In genomic region chr10:810351-810846, GRCh38 we compare ENCODE assay signal across 8 cellular contexts.
DNase-seq lines count a peak whose midpoint lies in the region; ATAC-seq and TF ChIP-seq lines count a peak whose summit lies in the region.

No MANE protein-coding gene starts in this region.

- H3K27me3 Mint-ChIP-seq in nephron (ENCODE audit: low read depth), result no peaks in the 10 kb centered on the region

- no peak overlapping the region for H3K27ac ChIP-seq in gastrocnemius medialis
- H3K27ac ChIP-seq in mesenchymal stem cell (ENCODE audit: low read length, poor library complexity, severe bottlenecking), result no peak overlapping the region
- no peak overlapping the region for H3K27ac ChIP-seq in vagina

- H2AFZ ChIP-seq in mesenchymal stem cell (ENCODE audit: low read depth, low read length), result no peak overlapping the region

- no peak overlapping the region for H3K4me2 ChIP-seq in mesenchymal stem cell (ENCODE audit: low read length, poor library complexity, severe bottlenecking)

- H3K79me1 ChIP-seq in mesenchymal stem cell (replicated peaks; ENCODE audit: low read length, poor library complexity, severe bottlenecking), result peaks cover 47% of the 10 kb centered on the region

- no peak overlapping the region for H2AK5ac ChIP-seq in mesenchymal stem cell (ENCODE audit: low read length, severe bottlenecking)

- H3K27ac Mint-ChIP-seq in nephron, result no peak overlapping the region

- no peak overlapping the region for H3K14ac ChIP-seq in mesenchymal stem cell (ENCODE audit: low read length in 2 of 2)

- H3K23ac ChIP-seq in mesenchymal stem cell (ENCODE audit: low read length in 2 of 2), result no peak overlapping the region

- H4K8ac ChIP-seq in mesenchymal stem cell (ENCODE audit: low read length), result no peak overlapping the region

- no peak overlapping the region for H2BK15ac ChIP-seq in mesenchymal stem cell (ENCODE audit: low read depth, poor library complexity, severe bottlenecking)

- no peak overlapping the region for H3K9ac ChIP-seq in mesenchymal stem cell (ENCODE audit: low read length)

- H3K4me3 ChIP-seq in GM12864 (ENCODE audit: low read depth, low read length), result no peak overlapping the region
- no peak overlapping the region for H3K4me3 ChIP-seq in gastrocnemius medialis
- H3K4me3 ChIP-seq in mesenchymal stem cell (ENCODE audit: insufficient read depth in 1 of 2, low read depth in 1 of 2, low read length in 2 of 2), result no peak overlapping the region
- no peak overlapping the region for H3K4me3 ChIP-seq in vagina

- H3K9me3 ChIP-seq in gastrocnemius medialis (no peaks in the 10 kb centered on the region), mesenchymal stem cell (ENCODE audit: control insufficient read depth, low read length) (no peaks in the 10 kb centered on the region), vagina (no peaks in the 10 kb centered on the region)

- H3K36me3 Mint-ChIP-seq in nephron (ENCODE audit: low read depth), result peaks cover 67% of the 10 kb centered on the region

- no peak overlapping the region for H3K4me3 Mint-ChIP-seq in nephron

- DNase-seq in GM12864 (ENCODE audit: low read depth) (no peak), NCI-H146 (lab: John Stamatoyannopoulos, UW) (peak; percentile 61), ecto neural progenitor cell (ENCODE audit: low spot score) (peak; percentile 56), HPDE6-E6E7 (ENCODE audit: extremely low spot score) (no peak), gastrocnemius medialis (no peak), mesenchymal stem cell (no peak), vagina (ENCODE audit: extremely low spot score in 2 of 2) (no peak)

- H3K4me1 Mint-ChIP-seq in nephron, result peaks cover 6% of the 10 kb centered on the region

- intact Hi-C loops in gastrocnemius medialis (cut with DNase I; ENCODE audit: low total_unique reads) (no loop called here), vagina (cut with DNase I) (no loop called here)

- no peak overlapping the region for H3K4ac ChIP-seq in mesenchymal stem cell (ENCODE audit: low read depth in 1 of 2, low read length in 2 of 2)

- H3K18ac ChIP-seq in mesenchymal stem cell (ENCODE audit: low read depth in 1 of 2, low read length in 2 of 2), result no peak overlapping the region

- WGBS in mesenchymal stem cell, result 84% methylated on average over 15 of the region's 16 CpGs

- H3K36me3 ChIP-seq in gastrocnemius medialis (peaks cover 6 to 76% of the 10 kb centered on the region in 2 donors), mesenchymal stem cell (ENCODE audit: control insufficient read depth in 1 of 2, insufficient read depth in 2 of 2, low read depth in 1 of 2, low read length in 2 of 2) (peaks cover 79 to 95% of the 10 kb centered on the region in 2 experiments), vagina (peaks cover 0 to 64% of the 10 kb centered on the region in 2 donors)

- H4K91ac ChIP-seq in mesenchymal stem cell (ENCODE audit: low read length), result no peak overlapping the region

- no peak for ATAC-seq in gastrocnemius medialis

- no peak overlapping the region for H2BK5ac ChIP-seq in mesenchymal stem cell (ENCODE audit: low read depth, low read length, poor library complexity, severe bottlenecking)

- H3K4me1 ChIP-seq in gastrocnemius medialis (peaks cover 0 to 6% of the 10 kb centered on the region in 2 donors), mesenchymal stem cell (ENCODE audit: control insufficient read depth, insufficient read depth, low read depth, low read length) (peaks cover 3% of the 10 kb centered on the region), vagina (no peaks in the 10 kb centered on the region)

- H3K9me3 Mint-ChIP-seq in nephron, result no peaks in the 10 kb centered on the region

- in situ Hi-C loops in gastrocnemius medialis (cut with MboI; ENCODE audit: low sequenced_read_pairs in 4 of 4), result no loop called here

- H2BK120ac ChIP-seq in mesenchymal stem cell (ENCODE audit: low read depth, low read length), result no peak overlapping the region

- TF ChIP-seq CTCF in GM12864 (IDR thresholded peaks at IDR 0.05; ENCODE audit: low read depth, low read length, missing control alignments) (peak; percentile 19), nephron (IDR thresholded peaks at IDR 0.05; ENCODE audit: unreplicated experiment in 3 of 3) (peak; percentile 42 to 68 (median 53)), gastrocnemius medialis (IDR thresholded peaks at IDR 0.05 in 4 of 5, conservative IDR thresholded peaks at IDR 0.05 in 1 of 5) (peak in 2 of 5 experiments; percentile 8 to 41), vagina (IDR thresholded peaks at IDR 0.05) (no peak)

- no peak overlapping the region for H2BK12ac ChIP-seq in mesenchymal stem cell (ENCODE audit: low read length in 2 of 2)

- no peaks in the 10 kb centered on the region for H3K27me3 ChIP-seq in gastrocnemius medialis
- no peaks in the 10 kb centered on the region for H3K27me3 ChIP-seq in mesenchymal stem cell (ENCODE audit: control insufficient read depth in 1 of 2, insufficient read depth in 1 of 2, low read length in 2 of 2)
- no peaks in the 10 kb centered on the region for H3K27me3 ChIP-seq in vagina

- TF ChIP-seq POLR2A in gastrocnemius medialis (IDR thresholded peaks at IDR 0.05) (no peak), vagina (IDR thresholded peaks at IDR 0.05) (no peak)

Comparison
In these comparisons a context has a peak if more than half of its experiments do, and no peak if none do; other contexts are left out.
1. DNase-seq: peak in NCI-H146 (single experiment) and ecto neural progenitor cell (single experiment); none in GM12864 (single experiment), HPDE6-E6E7 (single experiment), gastrocnemius medialis (0 of 2), mesenchymal stem cell (single experiment) and vagina (0 of 2).
2. CTCF ChIP-seq: peak in GM12864 (single experiment) and nephron (3 of 3); none in vagina (0 of 3).